In the genomic region with DNA sequence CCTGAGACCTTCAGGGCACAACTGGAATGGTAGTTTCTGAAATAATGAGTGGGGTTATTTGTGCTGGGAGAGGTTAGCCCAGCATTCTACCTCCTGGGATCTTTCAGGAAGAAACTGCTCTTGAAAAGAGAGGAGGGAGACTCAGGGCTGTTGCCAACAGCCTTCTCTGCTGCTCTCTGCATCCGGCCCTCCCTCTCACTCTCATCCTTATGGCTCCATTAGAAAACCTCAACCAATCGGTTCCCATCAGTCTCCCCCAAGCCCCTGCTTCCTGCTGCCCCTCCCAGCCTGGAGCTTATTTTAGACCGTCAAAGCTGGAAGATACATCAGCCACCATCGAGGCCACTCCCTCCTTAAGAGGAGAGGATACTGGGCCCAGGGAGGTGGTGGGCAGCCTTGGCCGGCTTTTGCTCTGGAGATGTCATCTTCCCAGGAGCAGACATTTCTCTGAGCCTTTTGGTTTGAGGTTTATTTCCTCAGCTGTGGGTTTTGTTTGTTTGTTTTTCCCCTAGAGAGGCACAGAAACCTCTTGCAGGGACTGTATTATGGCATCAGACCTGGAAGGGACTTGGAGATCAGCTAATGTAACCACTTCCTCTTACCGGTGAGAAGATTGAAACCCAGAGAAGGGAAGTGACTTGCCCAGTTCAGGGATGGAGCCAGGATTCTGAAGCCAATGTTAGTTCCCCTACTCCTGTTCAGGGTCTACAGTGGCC, we compare ENCODE assay signal across 1 cellular context.
TF ChIP-seq lines count a peak whose summit lies in the region.

No MANE protein-coding gene starts in this region.

TF ChIP-seq in GM23338, 12 proteins besides CTCF, POLR2A, EP300 and RAD21 (continued from another document):
- TF ChIP-seq, protein P1, sequence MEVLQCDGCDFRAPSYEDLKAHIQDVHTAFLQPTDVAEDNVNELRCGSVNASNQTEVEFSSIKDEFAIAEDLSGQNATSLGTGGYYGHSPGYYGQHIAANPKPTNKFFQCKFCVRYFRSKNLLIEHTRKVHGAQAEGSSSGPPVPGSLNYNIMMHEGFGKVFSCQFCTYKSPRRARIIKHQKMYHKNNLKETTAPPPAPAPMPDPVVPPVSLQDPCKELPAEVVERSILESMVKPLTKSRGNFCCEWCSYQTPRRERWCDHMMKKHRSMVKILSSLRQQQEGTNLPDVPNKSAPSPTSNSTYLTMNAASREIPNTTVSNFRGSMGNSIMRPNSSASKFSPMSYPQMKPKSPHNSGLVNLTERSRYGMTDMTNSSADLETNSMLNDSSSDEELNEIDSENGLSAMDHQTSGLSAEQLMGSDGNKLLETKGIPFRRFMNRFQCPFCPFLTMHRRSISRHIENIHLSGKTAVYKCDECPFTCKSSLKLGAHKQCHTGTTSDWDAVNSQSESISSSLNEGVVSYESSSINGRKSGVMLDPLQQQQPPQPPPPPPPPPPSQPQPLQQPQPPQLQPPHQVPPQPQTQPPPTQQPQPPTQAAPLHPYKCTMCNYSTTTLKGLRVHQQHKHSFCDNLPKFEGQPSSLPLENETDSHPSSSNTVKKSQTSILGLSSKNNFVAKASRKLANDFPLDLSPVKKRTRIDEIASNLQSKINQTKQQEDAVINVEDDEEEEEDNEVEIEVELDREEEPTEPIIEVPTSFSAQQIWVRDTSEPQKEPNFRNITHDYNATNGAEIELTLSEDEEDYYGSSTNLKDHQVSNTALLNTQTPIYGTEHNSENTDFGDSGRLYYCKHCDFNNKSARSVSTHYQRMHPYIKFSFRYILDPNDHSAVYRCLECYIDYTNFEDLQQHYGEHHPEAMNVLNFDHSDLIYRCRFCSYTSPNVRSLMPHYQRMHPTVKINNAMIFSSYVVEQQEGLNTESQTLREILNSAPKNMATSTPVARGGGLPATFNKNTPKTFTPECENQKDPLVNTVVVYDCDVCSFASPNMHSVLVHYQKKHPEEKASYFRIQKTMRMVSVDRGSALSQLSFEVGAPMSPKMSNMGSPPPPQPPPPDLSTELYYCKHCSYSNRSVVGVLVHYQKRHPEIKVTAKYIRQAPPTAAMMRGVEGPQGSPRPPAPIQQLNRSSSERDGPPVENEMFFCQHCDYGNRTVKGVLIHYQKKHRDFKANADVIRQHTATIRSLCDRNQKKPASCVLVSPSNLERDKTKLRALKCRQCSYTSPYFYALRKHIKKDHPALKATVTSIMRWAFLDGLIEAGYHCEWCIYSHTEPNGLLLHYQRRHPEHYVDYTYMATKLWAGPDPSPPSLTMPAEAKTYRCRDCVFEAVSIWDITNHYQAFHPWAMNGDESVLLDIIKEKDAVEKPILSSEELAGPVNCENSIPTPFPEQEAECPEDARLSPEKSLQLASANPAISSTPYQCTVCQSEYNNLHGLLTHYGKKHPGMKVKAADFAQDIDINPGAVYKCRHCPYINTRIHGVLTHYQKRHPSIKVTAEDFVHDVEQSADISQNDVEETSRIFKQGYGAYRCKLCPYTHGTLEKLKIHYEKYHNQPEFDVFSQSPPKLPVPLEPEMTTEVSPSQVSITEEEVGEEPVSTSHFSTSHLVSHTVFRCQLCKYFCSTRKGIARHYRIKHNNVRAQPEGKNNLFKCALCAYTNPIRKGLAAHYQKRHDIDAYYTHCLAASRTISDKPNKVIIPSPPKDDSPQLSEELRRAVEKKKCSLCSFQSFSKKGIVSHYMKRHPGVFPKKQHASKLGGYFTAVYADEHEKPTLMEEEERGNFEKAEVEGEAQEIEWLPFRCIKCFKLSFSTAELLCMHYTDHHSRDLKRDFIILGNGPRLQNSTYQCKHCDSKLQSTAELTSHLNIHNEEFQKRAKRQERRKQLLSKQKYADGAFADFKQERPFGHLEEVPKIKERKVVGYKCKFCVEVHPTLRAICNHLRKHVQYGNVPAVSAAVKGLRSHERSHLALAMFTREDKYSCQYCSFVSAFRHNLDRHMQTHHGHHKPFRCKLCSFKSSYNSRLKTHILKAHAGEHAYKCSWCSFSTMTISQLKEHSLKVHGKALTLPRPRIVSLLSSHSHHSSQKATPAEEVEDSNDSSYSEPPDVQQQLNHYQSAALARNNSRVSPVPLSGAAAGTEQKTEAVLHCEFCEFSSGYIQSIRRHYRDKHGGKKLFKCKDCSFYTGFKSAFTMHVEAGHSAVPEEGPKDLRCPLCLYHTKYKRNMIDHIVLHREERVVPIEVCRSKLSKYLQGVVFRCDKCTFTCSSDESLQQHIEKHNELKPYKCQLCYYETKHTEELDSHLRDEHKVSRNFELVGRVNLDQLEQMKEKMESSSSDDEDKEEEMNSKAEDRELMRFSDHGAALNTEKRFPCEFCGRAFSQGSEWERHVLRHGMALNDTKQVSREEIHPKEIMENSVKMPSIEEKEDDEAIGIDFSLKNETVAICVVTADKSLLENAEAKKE (CRISPR knock-in tag; IDR thresholded peaks at IDR 0.05) = no peak
